14 cellular contexts compared by ENCODE assay signal in the genomic region with DNA sequence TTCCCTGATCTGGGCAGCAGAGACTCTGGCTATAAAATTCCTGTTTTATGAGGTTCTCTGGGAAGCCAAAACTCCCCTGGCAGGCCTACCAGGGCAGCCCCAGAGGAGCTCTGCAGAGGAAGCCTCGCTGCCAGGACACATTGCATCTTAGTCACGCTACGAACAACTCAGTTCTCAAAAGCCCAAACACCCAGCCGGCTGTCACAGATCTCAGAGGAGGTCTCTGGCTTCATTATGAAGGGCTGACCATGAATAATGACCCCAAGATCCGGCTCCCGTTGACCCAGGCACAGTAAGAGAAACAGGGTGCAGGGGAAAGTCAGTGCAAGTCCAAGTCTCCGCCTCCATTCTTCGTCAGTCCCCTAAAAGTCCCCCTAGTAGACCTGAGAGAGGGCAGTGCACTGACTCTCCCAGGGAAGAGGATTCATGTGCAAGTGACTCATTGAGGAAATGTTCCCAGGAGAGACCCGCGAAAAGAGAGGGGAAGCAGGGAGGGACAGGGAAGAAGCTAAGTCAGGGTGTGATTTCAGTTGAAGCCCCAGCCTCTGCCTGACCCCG.
DNase-seq lines count a peak whose midpoint lies in the region; ATAC-seq, FAIRE-seq and TF ChIP-seq lines count a peak whose summit lies in the region.
"Had no signal": no experiment of that assay in that cellular context is flagged by ENCODE, and none has a peak within 500 bp of the region (broad histone marks: within the 10 kb centered on the region; RNA-seq: fewer than 3 reads in every experiment).

No MANE protein-coding gene starts in this region.

- H3K4me1 ChIP-seq in adrenal gland (replicated peaks in 1 of 2), result no peaks in the 10 kb centered on the region
- peaks cover 11 to 20% of the 10 kb centered on the region in 2 donors for H3K4me1 ChIP-seq in gastrocnemius medialis

- DNase-seq in D341Med (ENCODE audit: low spot score) (peak; percentile 1), adrenal gland (peak in 6 of 7 donors; percentile 27 to 71 (median 43)), left cardiac atrium (peak; percentile 78), gastrocnemius medialis (peak in 1 of 2 donors; percentile 71), frontal cortex (ENCODE audit: low spot score in 2 of 2) (no peak)
- DNase-seq: activated T-cell treated with anti-CD3 and anti-CD28 coated beads, Interleukin-2, amount 50 U/mL, for 4 hours; CD4-positive, alpha-beta memory T cell; glutamatergic neuron; NCI-H2081; stimulated activated CD4-positive, alpha-beta T cell treated with anti-CD3 and anti-CD28 coated beads, Interleukin-12 subunit alpha, Interleukin-12 subunit beta, amount 100 ng/mL, for 4 hours had no signal

- in situ Hi-C loops in gastrocnemius medialis (cut with MboI; ENCODE audit: low sequenced_read_pairs in 4 of 4), result loop anchor here in 1 of 4 donors (10.0 kb wide), 1 partner anchor 199 kb away; no protein-coding TSS in a partner anchor

- no peaks in the 10 kb centered on the region for H3K27me3 ChIP-seq in adrenal gland
- no peaks in the 10 kb centered on the region for H3K27me3 ChIP-seq in gastrocnemius medialis

- 63 to 74% (median 73%) methylated on average over 7 to 11 of the region's 11 CpGs for WGBS in adrenal gland, 4 donors

- ATAC-seq in left cardiac atrium (peak; percentile 59 to 75), gastrocnemius medialis (peak; percentile 7 to 28), HG03039 (IDR thresholded peaks at IDR 0.05; ENCODE audit: unreplicated experiment) (no peak), HG02938 (IDR thresholded peaks at IDR 0.05; ENCODE audit: unreplicated experiment) (no peak), HG03378 (IDR thresholded peaks at IDR 0.05; ENCODE audit: unreplicated experiment) (no peak)
- ATAC-seq: activated T-cell treated with anti-CD3 and anti-CD28 coated beads, Interleukin-2, amount 50 U/mL, for 4 hours had no signal

- H3K9me3 ChIP-seq in adrenal gland (replicated peaks in 1 of 3), result no peaks in the 10 kb centered on the region
- no peaks in the 10 kb centered on the region for H3K9me3 ChIP-seq in gastrocnemius medialis

- no peak overlapping the region for H3K4me3 ChIP-seq in adrenal gland
- H3K4me3 ChIP-seq in gastrocnemius medialis, result no peak overlapping the region

- TF ChIP-seq POLR2A in adrenal gland (IDR thresholded peaks at IDR 0.05), result no peak
- no peak for TF ChIP-seq POLR2A in gastrocnemius medialis (IDR thresholded peaks at IDR 0.05)

- no peak for TF ChIP-seq CTCF in adrenal gland (IDR thresholded peaks at IDR 0.05)
- TF ChIP-seq CTCF in gastrocnemius medialis (IDR thresholded peaks at IDR 0.05 in 4 of 5, conservative IDR thresholded peaks at IDR 0.05 in 1 of 5), result no peak

- intact Hi-C loops in adrenal gland (cut with DNase I) (no loop called here), left cardiac atrium (cut with DNase I) (no loop called here), gastrocnemius medialis (cut with DNase I; ENCODE audit: low total_unique reads) (no loop called here)

- FAIRE-seq in frontal cortex (lab: Jason Lieb, UNC), result no peak
- FAIRE-seq: TTC549 had no signal

- H3K27ac ChIP-seq in adrenal gland, result peak overlapping the region in 2 of 5 donors; percentile 47 to 85
- peak overlapping the region in 2 of 4 donors; percentile 22 to 43 for H3K27ac ChIP-seq in gastrocnemius medialis

- no peaks in the 10 kb centered on the region for H3K36me3 ChIP-seq in adrenal gland (replicated peaks in 1 of 2)
- no peaks in the 10 kb centered on the region for H3K36me3 ChIP-seq in gastrocnemius medialis

Comparison
In these comparisons a context has a peak if more than half of its experiments do, and no peak if none do; other contexts are left out.
1. DNase-seq: peak in D341Med (single experiment), adrenal gland (6 of 7) and left cardiac atrium (single experiment); none in frontal cortex (0 of 2).
2. ATAC-seq: peak in left cardiac atrium (2 of 2) and gastrocnemius medialis (2 of 2); none in HG03039 (single experiment), HG02938 (single experiment) and HG03378 (single experiment).